21 cellular contexts compared by ENCODE assay signal in genomic region chr10:122480146-122480833, GRCh38. TPM values are rescaled to one million over a fixed set of nuclear protein-coding genes. Genes with fewer than 3 reads are reported as not detected.
DNase-seq lines count a peak whose midpoint lies in the region; TF ChIP-seq lines count a peak whose summit lies in the region.
"Had no signal": no experiment of that assay in that cellular context is flagged by ENCODE, and none has a peak within 500 bp of the region (broad histone marks: within the 10 kb centered on the region; RNA-seq: fewer than 3 reads in every experiment).

No MANE protein-coding gene starts in this region.

- H3K4me3 ChIP-seq in neural progenitor cell (no peak overlapping the region), stomach (no peak overlapping the region)

- WGBS in stomach, 5 donors = 80 to 96% (median 91%) methylated on average over 10 of the region's 10 CpGs

- H3K9me3 Mint-ChIP-seq in chondrocyte (ENCODE audit: low read depth) (peaks cover 2% of the 10 kb centered on the region), neural progenitor cell (peaks cover 9% of the 10 kb centered on the region)
- H3K9me3 Mint-ChIP-seq: CD4-positive, alpha-beta T cell had no signal

- H3K4me2 ChIP-seq in neural progenitor cell = no peak overlapping the region

- DNase-seq in chondrocyte (ENCODE audit: low spot score) = no peak
- no peak for DNase-seq in neural progenitor cell (ENCODE audit: low spot score)
- DNase-seq in epidermal melanocyte (ENCODE audit: insufficient read length, low spot score) = no peak
- DNase-seq in SKM-1 treated with dmso at 0.1 percent for 144 hours (lab: John Stamatoyannopoulos, UW; ENCODE audit: unreplicated experiment) = no peak
- DNase-seq in stomach = no peak
- DNase-seq: CD4-positive, alpha-beta T cell; COR-L47; DMS79 treated with DMSO at 0.1 percent for 48 hours; H7; Kasumi-1; NCI-H1694; NCI-H2081; NCI-H2171 treated with DMSO at 0.1 percent for 48 hours; NCI-H446 treated with DMSO at 0.1 percent for 48 hours; NCI-H526 treated with DMSO at 0.1 percent for 48 hours; OCI-M1; SHP77 treated with DMSO at 0.1 percent for 48 hours had no signal

- intact Hi-C loops in stomach (cut with DNase I; ENCODE audit: low total_unique reads) = no loop called here

- no peaks in the 10 kb centered on the region for H3K79me2 ChIP-seq in neural progenitor cell (ENCODE audit: low read depth)

- peaks cover 7% of the 10 kb centered on the region for H4K20me1 ChIP-seq in neural progenitor cell (ENCODE audit: low read depth)

- no peak overlapping the region for H3K9ac ChIP-seq in neural progenitor cell

- H3K36me3 ChIP-seq in neural progenitor cell = no peaks in the 10 kb centered on the region
- no peaks in the 10 kb centered on the region for H3K36me3 ChIP-seq in stomach

- H3K4me1 ChIP-seq in neural progenitor cell = peaks cover 20% of the 10 kb centered on the region
- peaks cover 0 to 70% (median 25%) of the 10 kb centered on the region in 4 donors for H3K4me1 ChIP-seq in stomach

- H3K9me3 ChIP-seq in neural progenitor cell (ENCODE audit: low read depth) (no peaks in the 10 kb centered on the region), stomach (no peaks in the 10 kb centered on the region)

- H3K36me3 Mint-ChIP-seq in chondrocyte (ENCODE audit: low read depth) (peaks cover 17% of the 10 kb centered on the region), neural progenitor cell (peaks cover 3% of the 10 kb centered on the region)

- no peak for TF ChIP-seq POLR2A in stomach (IDR thresholded peaks at IDR 0.05)

- H3K4me3 Mint-ChIP-seq in chondrocyte (ENCODE audit: unreplicated experiment) (no peak overlapping the region), neural progenitor cell (no peak overlapping the region)
- H3K4me3 Mint-ChIP-seq: CD4-positive, alpha-beta T cell had no signal

- no peak for TF ChIP-seq CTCF in chondrocyte (IDR thresholded peaks at IDR 0.05)
- no peak for TF ChIP-seq CTCF in neural progenitor cell (IDR thresholded peaks at IDR 0.05)
- no peak for TF ChIP-seq CTCF in stomach (IDR thresholded peaks at IDR 0.05)

- peaks cover 10% of the 10 kb centered on the region for H3F3A ChIP-seq in neural progenitor cell (ENCODE audit: low read depth)

- H3K27me3 ChIP-seq in neural progenitor cell (no peaks in the 10 kb centered on the region), stomach (no peaks in the 10 kb centered on the region)

- peak overlapping the region; percentile 96 for H3K27ac ChIP-seq in angular gyrus (ENCODE audit: low read depth, low read length)
- no peak overlapping the region for H3K27ac ChIP-seq in neural progenitor cell
- peak overlapping the region; percentile 98 for H3K27ac ChIP-seq in temporal lobe (ENCODE audit: low read depth, low read length)
- peak overlapping the region in 1 of 5 donors; percentile 62 for H3K27ac ChIP-seq in stomach

- H3K27me3 Mint-ChIP-seq in chondrocyte (ENCODE audit: low read depth) = no peaks in the 10 kb centered on the region
- peaks cover 11% of the 10 kb centered on the region for H3K27me3 Mint-ChIP-seq in neural progenitor cell (ENCODE audit: insufficient read depth, low read depth)

- peak overlapping the region; percentile 9 for H3K27ac Mint-ChIP-seq in chondrocyte (ENCODE audit: unreplicated experiment)
- peak overlapping the region; percentile 46 for H3K27ac Mint-ChIP-seq in neural progenitor cell
- H3K27ac Mint-ChIP-seq: CD4-positive, alpha-beta T cell had no signal

- no peak overlapping the region for H2AFZ ChIP-seq in neural progenitor cell (replicated peaks)

- H3K4me1 Mint-ChIP-seq in chondrocyte (ENCODE audit: low read depth) = peaks cover 72% of the 10 kb centered on the region
- peaks cover 55% of the 10 kb centered on the region for H3K4me1 Mint-ChIP-seq in neural progenitor cell

- TF ChIP-seq EP300 in stomach (IDR thresholded peaks at IDR 0.05) = no peak

RNA-seq across cellular contexts. Expression of gene HTRA1, which starts 18.9 kb away (rescaled TPM):
- 1,260 to 1,504 TPM (median 1,485 TPM) in 3 replicates for total RNA-seq in chondrocyte
- total RNA-seq in neural progenitor cell (ENCODE audit: low replicate concordance) = 12.2 and 17.0 TPM in 2 replicates
- 46.7 TPM for total RNA-seq in temporal lobe
- 10 to 100 TPM; 45.9 to 81.2 (median 69.5) TPM for total RNA-seq in stomach
- polyA plus RNA-seq in stomach = 10 to 100 TPM; 26.3 to 31.5 (median 27.0) TPM
- total RNA-seq: CD4-positive, alpha-beta T cell had no signal

RNA-seq across cellular contexts. Expression of gene ARMS2, which starts 25.8 kb away (rescaled TPM):
- total RNA-seq in chondrocyte = 0.62 to 1.1 TPM in 2 of 3 replicates, not detected in the other
- total RNA-seq in neural progenitor cell (ENCODE audit: low replicate concordance) = not detected in 2 replicates
- total RNA-seq in temporal lobe = not detected
- not detected for total RNA-seq in stomach
- not detected for polyA plus RNA-seq in stomach
- total RNA-seq: CD4-positive, alpha-beta T cell; H7; MCF 10A had no signal
- polyA plus RNA-seq: BJ had no signal

Comparison
In these comparisons a context has a peak if more than half of its experiments do, and no peak if none do; other contexts are left out.
1. RNA of gene HTRA1, which starts 18.9 kb away (total RNA-seq): 1,260 to 1,504 TPM in chondrocyte; 45.9 to 81.2 TPM in stomach, 46.7 TPM in temporal lobe (single experiment) and 12.2 to 17.0 TPM in neural progenitor cell; every median in the first group is over 10 times any median in the second.